ENCODE assay signal across 13 cellular contexts in genomic region chrX:66013195-66013816, GRCh38. TPM values are rescaled to one million over a fixed set of nuclear protein-coding genes. Genes with fewer than 3 reads are reported as not detected.
DNase-seq lines count a peak whose midpoint lies in the region; ATAC-seq and TF ChIP-seq lines count a peak whose summit lies in the region.
"Had no signal": no experiment of that assay in that cellular context is flagged by ENCODE, and none has a peak within 500 bp of the region (broad histone marks: within the 10 kb centered on the region; RNA-seq: fewer than 3 reads in every experiment).

No MANE protein-coding gene starts in this region.

- H3K79me1 ChIP-seq in H9 (ENCODE audit: insufficient read depth, low read depth, low read length, poor library complexity, severe bottlenecking), result no peaks in the 10 kb centered on the region

- H3K27ac ChIP-seq in H9 (ENCODE audit: insufficient read length, low read depth, low read length), result no peak overlapping the region
- H3K27ac ChIP-seq: colonic mucosa, SJSA1 had no signal

- H3K4me3 Mint-ChIP-seq in naive B cell (peak overlapping the region; percentile 65 to 96 (median 88)), T-helper 17 cell (no peak overlapping the region), H9 (no peak overlapping the region)
- H3K4me3 Mint-ChIP-seq: activated T-cell treated with anti-CD3 and anti-CD28 coated beads, Interleukin-2, amount 50 U/mL, for 4 hours had no signal

- H3K9ac ChIP-seq in H9 (ENCODE audit: extremely low read depth, insufficient read length, low read length), result no peak overlapping the region

- H2BK20ac ChIP-seq in H9 (ENCODE audit: low read depth, low read length, poor library complexity, severe bottlenecking), result no peak overlapping the region

- H3K36me3 Mint-ChIP-seq in naive B cell (peaks cover 1 to 6% of the 10 kb centered on the region in 2 donors), T-helper 17 cell (ENCODE audit: low read depth) (no peaks in the 10 kb centered on the region), H9 (ENCODE audit: insufficient read depth in 1 of 3, low read depth in 3 of 3) (no peaks in the 10 kb centered on the region)

- no peak overlapping the region for H4K5ac ChIP-seq in H9 (ENCODE audit: insufficient read length, low read depth, low read length)

- H3K9me3 ChIP-seq in T-helper 17 cell (ENCODE audit: control insufficient read depth, low read length, poor library complexity, severe bottlenecking) (no peaks in the 10 kb centered on the region), H9 (ENCODE audit: control insufficient read depth, low read depth, low read length) (peaks cover 50% of the 10 kb centered on the region)
- H3K9me3 ChIP-seq: colonic mucosa, SJSA1 had no signal

- peaks cover 35 to 82% (median 61%) of the 10 kb centered on the region in 3 donors for H3K4me1 Mint-ChIP-seq in naive B cell
- H3K4me1 Mint-ChIP-seq in T-helper 17 cell, result peaks cover 21% of the 10 kb centered on the region
- H3K4me1 Mint-ChIP-seq in H9, result no peaks in the 10 kb centered on the region

- DNase-seq in SKM-1 (lab: John Stamatoyannopoulos, UW; ENCODE audit: unreplicated experiment), result peak; percentile 51
- DNase-seq in naive B cell, result peak; percentile 65
- no peak for DNase-seq in T-helper 17 cell
- DNase-seq in NCI-H1092 (lab: John Stamatoyannopoulos, UW), result no peak
- no peak for DNase-seq in H9
- DNase-seq: activated T-cell treated with anti-CD3 and anti-CD28 coated beads, Interleukin-2, amount 50 U/mL, for 4 hours; colonic mucosa; NCI-H1048 had no signal

- H2BK5ac ChIP-seq in H9 (ENCODE audit: insufficient read length, low read length), result no peak overlapping the region

- H3K14ac ChIP-seq in H9 (ENCODE audit: insufficient read depth, low read length), result no peak overlapping the region

- H3K9me3 Mint-ChIP-seq in naive B cell (peaks cover 0 to 11% (median 4%) of the 10 kb centered on the region in 7 donors), H9 (peaks cover 43 to 58% of the 10 kb centered on the region in 2 experiments)
- H3K9me3 Mint-ChIP-seq: activated T-cell treated with anti-CD3 and anti-CD28 coated beads, Interleukin-2, amount 50 U/mL, for 4 hours had no signal

- no peak overlapping the region for H2BK15ac ChIP-seq in H9 (ENCODE audit: low read depth, low read length)

- H3K27me3 ChIP-seq in H9 (ENCODE audit: insufficient read depth, low read length), result no peaks in the 10 kb centered on the region
- H3K27me3 ChIP-seq: colonic mucosa, SJSA1 had no signal

- H2AFZ ChIP-seq in H9 (ENCODE audit: low read length), result no peak overlapping the region

- peak; percentile 33 for ATAC-seq in GM18517 (IDR thresholded peaks at IDR 0.05; ENCODE audit: unreplicated experiment)
- ATAC-seq in HG02885 (IDR thresholded peaks at IDR 0.05; ENCODE audit: poor library complexity, unreplicated experiment), result peak; percentile 28
- ATAC-seq in naive B cell (ENCODE audit: low read depth in 2 of 2), result peak; percentile 70 to 73
- ATAC-seq in T-helper 17 cell, result no peak
- ATAC-seq in GM18520 (IDR thresholded peaks at IDR 0.05; ENCODE audit: unreplicated experiment), result no peak
- ATAC-seq: activated T-cell treated with anti-CD3 and anti-CD28 coated beads, Interleukin-2, amount 50 U/mL, for 4 hours had no signal

- H3K4ac ChIP-seq in H9 (ENCODE audit: low read depth, low read length), result no peak overlapping the region

- no peaks in the 10 kb centered on the region for H3K4me1 ChIP-seq in H9 (ENCODE audit: insufficient read depth, low read length)
- H3K4me1 ChIP-seq: colonic mucosa, SJSA1 had no signal

- H3K27ac Mint-ChIP-seq in naive B cell (peak overlapping the region; percentile 86 to 97 (median 94)), T-helper 17 cell (no peak overlapping the region), H9 (no peak overlapping the region)

- no peak overlapping the region for H4K91ac ChIP-seq in H9 (ENCODE audit: insufficient read length, low read depth, low read length)

- no peak overlapping the region for H2BK120ac ChIP-seq in H9 (ENCODE audit: low read depth, low read length, poor library complexity, severe bottlenecking)

- no peak overlapping the region for H3T11ph ChIP-seq in H9 (ENCODE audit: low read length)

- H3K27me3 Mint-ChIP-seq in naive B cell (no peaks in the 10 kb centered on the region), T-helper 17 cell (no peaks in the 10 kb centered on the region), H9 (ENCODE audit: low read depth) (no peaks in the 10 kb centered on the region)

- no peak for TF ChIP-seq CTCF in H9 (conservative IDR thresholded peaks at IDR 0.05)

- no peak overlapping the region for H2BK12ac ChIP-seq in H9 (ENCODE audit: insufficient read length, low read depth, low read length)

- H3K18ac ChIP-seq in H9 (ENCODE audit: insufficient read length, low read depth, low read length), result no peak overlapping the region

- H3K23ac ChIP-seq in H9 (ENCODE audit: insufficient read length, low read depth, low read length), result no peak overlapping the region

- no peak overlapping the region for H2AK5ac ChIP-seq in H9 (ENCODE audit: insufficient read length, low read length)

- no peaks in the 10 kb centered on the region for H3K23me2 ChIP-seq in H9 (ENCODE audit: insufficient read length, low read depth, low read length, poor library complexity, severe bottlenecking)

- H4K20me1 ChIP-seq in H9 (ENCODE audit: control insufficient read depth, insufficient read depth, insufficient read length), result no peaks in the 10 kb centered on the region

- no peak overlapping the region for H4K8ac ChIP-seq in H9 (replicated peaks; ENCODE audit: insufficient read length, low read depth, low read length)

- H3K56ac ChIP-seq in H9 (ENCODE audit: insufficient read length, low read depth, low read length), result no peak overlapping the region

- no peak overlapping the region for H3K4me2 ChIP-seq in H9 (ENCODE audit: insufficient read depth, insufficient read length, low read length)

- WGBS in H9 (ENCODE audit: extremely low coverage, insufficient read length, low lambda C conversion rate), result no CpG with 5 or more reads among the region's 5 CpGs

- H3K79me2 ChIP-seq in H9 (ENCODE audit: insufficient read depth, low read length), result no peaks in the 10 kb centered on the region

RNA-seq across cellular contexts. Expression of gene VSIG4, which starts 26.6 kb away (rescaled TPM):
- polyA plus RNA-seq in naive B cell (ENCODE audit: low read depth in 6 of 6), result under 1 TPM in 2 of 6 donors, not detected in 4; 0.21 to 0.40 TPM
- total RNA-seq in T-helper 17 cell (under 1 TPM in 1 of 2 donors, not detected in 1; 0.60 TPM), H9 (2021) (not detected in 2 replicates)
- total RNA-seq: Daoy, SJSA1 had no signal

Comparison
In these comparisons a context has a peak if more than half of its experiments do, and no peak if none do; other contexts are left out.
1. ATAC-seq: peak in GM18517 (single experiment), HG02885 (single experiment) and naive B cell (2 of 2); none in T-helper 17 cell (single experiment) and GM18520 (single experiment).
2. DNase-seq: peak in SKM-1 (single experiment) and naive B cell (single experiment); none in T-helper 17 cell (0 of 3), NCI-H1092 (single experiment) and H9 (single experiment).
3. H3K27ac Mint-ChIP-seq: peak in naive B cell (6 of 6); none in T-helper 17 cell (single experiment) and H9 (0 of 3).
4. H3K4me3 Mint-ChIP-seq: peak in naive B cell (8 of 8); none in T-helper 17 cell (single experiment) and H9 (0 of 2).